33 cellular contexts compared by ENCODE assay signal in genomic region chr6:70246118-70246517, GRCh38. TPM values are rescaled to one million over a fixed set of nuclear protein-coding genes. Genes with fewer than 3 reads are reported as not detected.
"Had no signal": no experiment of that assay in that cellular context is flagged by ENCODE, and none has a peak within 500 bp of the region (broad histone marks: within the 10 kb centered on the region; RNA-seq: fewer than 3 reads in every experiment).

No MANE protein-coding gene starts in this region.

- H3K79me2 ChIP-seq: parathyroid adenoma had no signal

- H3K4me1 ChIP-seq: psoas muscle, spleen had no signal

- H3K4me3 ChIP-seq: psoas muscle, skin epidermis, smooth muscle cell, spleen, stomach, thoracic aorta, thyroid gland, tibial nerve, upper lobe of left lung, vagina had no signal

- H3K27ac Mint-ChIP-seq: naive B cell; naive thymus-derived CD8-positive, alpha-beta T cell; natural killer cell treated with Interleukin-12 subunit alpha and Interleukin-12 subunit beta and Interleukin-15 and Interleukin-18, amount 100 ng/mL, for 72 hours; nephron progenitor cell; progenitor cell of endocrine pancreas; stimulated activated effector memory CD8-positive, alpha-beta T cell treated with anti-CD3 and anti-CD28 coated beads, Interleukin-12 subunit alpha, Interleukin-12 subunit beta, amount 100 ng/mL, for 72 hours; stimulated activated naive B cell treated with anti-CD40 and anti-IgM and Interleukin-4, amounts not matched to agents 10 μg/mL and 1 μg/mL and 100 μg/mL, for 72 hours; stimulated activated naive CD8-positive, alpha-beta T cell treated with anti-CD3 and anti-CD28 coated beads, Interleukin-15, Interleukin-2, amounts not matched to agents 100 ng/mL and 50 ng/mL, for 24 hours had no signal

- DNase-seq: naive B cell; naive thymus-derived CD8-positive, alpha-beta T cell; nephron progenitor cell; nucleus accumbens; psoas muscle; right cardiac atrium; spleen; stimulated activated CD4-positive, alpha-beta T cell treated with anti-CD3 and anti-CD28 coated beads, Interleukin-12 subunit alpha, Interleukin-12 subunit beta, amount 100 ng/mL, for 4 hours; stimulated activated CD4-positive, alpha-beta T cell treated with anti-CD3 and anti-CD28 coated beads, Interleukin-1b, Interleukin-23, amount 100 ng/mL, for 48 hours; stimulated activated CD4-positive, alpha-beta T cell treated with anti-CD3 and anti-CD28 coated beads, Interleukin-4, amount 100 ng/mL, for 24 hours; stimulated activated naive B cell treated with anti-CD40 and anti-IgM and Interleukin-4, amounts not matched to agents 10 μg/mL and 1 μg/mL and 100 μg/mL, for 72 hours; stimulated activated naive CD4-positive, alpha-beta T cell treated with Interleukin-2 at 50 U/mL for 16 hours; stomach; thyroid gland; trophoblast cell; upper lobe of left lung had no signal

- H2AFZ ChIP-seq: parathyroid adenoma had no signal

- H3K4me2 ChIP-seq: smooth muscle cell had no signal

- H3K4me1 Mint-ChIP-seq: naive B cell; naive thymus-derived CD8-positive, alpha-beta T cell; stimulated activated effector memory CD8-positive, alpha-beta T cell treated with anti-CD3 and anti-CD28 coated beads, Interleukin-12 subunit alpha, Interleukin-12 subunit beta, amount 100 ng/mL, for 72 hours; stimulated activated naive B cell treated with anti-CD40 and anti-IgM and Interleukin-4, amounts not matched to agents 10 μg/mL and 1 μg/mL and 100 μg/mL, for 72 hours had no signal

- H3K9ac ChIP-seq: parathyroid adenoma had no signal

- H3K4me3 Mint-ChIP-seq: naive B cell; naive thymus-derived CD8-positive, alpha-beta T cell; natural killer cell treated with Interleukin-12 subunit alpha and Interleukin-12 subunit beta and Interleukin-15 and Interleukin-18, amount 100 ng/mL, for 72 hours; nephron progenitor cell; stimulated activated effector memory CD8-positive, alpha-beta T cell treated with anti-CD3 and anti-CD28 coated beads, Interleukin-12 subunit alpha, Interleukin-12 subunit beta, amount 100 ng/mL, for 72 hours; stimulated activated naive B cell treated with anti-CD40 and anti-IgM and Interleukin-4, amounts not matched to agents 10 μg/mL and 1 μg/mL and 100 μg/mL, for 72 hours; stimulated activated naive CD8-positive, alpha-beta T cell treated with anti-CD3 and anti-CD28 coated beads, Interleukin-15, Interleukin-2, amounts not matched to agents 100 ng/mL and 50 ng/mL, for 24 hours had no signal

- H3K27me3 Mint-ChIP-seq: progenitor cell of endocrine pancreas; stimulated activated naive CD8-positive, alpha-beta T cell treated with anti-CD3 and anti-CD28 coated beads, Interleukin-15, Interleukin-2, amounts not matched to agents 100 ng/mL and 50 ng/mL, for 24 hours had no signal

- H3K36me3 Mint-ChIP-seq: naive B cell; naive thymus-derived CD8-positive, alpha-beta T cell; natural killer cell treated with Interleukin-12 subunit alpha and Interleukin-12 subunit beta and Interleukin-15 and Interleukin-18, amount 100 ng/mL, for 72 hours; stimulated activated effector memory CD8-positive, alpha-beta T cell treated with anti-CD3 and anti-CD28 coated beads, Interleukin-12 subunit alpha, Interleukin-12 subunit beta, amount 100 ng/mL, for 72 hours; stimulated activated naive B cell treated with anti-CD40 and anti-IgM and Interleukin-4, amounts not matched to agents 10 μg/mL and 1 μg/mL and 100 μg/mL, for 72 hours had no signal

- ATAC-seq: naive thymus-derived CD8-positive, alpha-beta T cell; natural killer cell treated with Interleukin-12 subunit alpha and Interleukin-12 subunit beta and Interleukin-15 and Interleukin-18, amount 100 ng/mL, for 72 hours; psoas muscle; right cardiac atrium; sciatic nerve; stimulated activated effector memory CD8-positive, alpha-beta T cell treated with anti-CD3 and anti-CD28 coated beads, Interleukin-12 subunit alpha, Interleukin-12 subunit beta, amount 100 ng/mL, for 72 hours; stimulated activated naive B cell treated with anti-CD40 and anti-IgM and Interleukin-4, amounts not matched to agents 10 μg/mL and 1 μg/mL and 100 μg/mL, for 72 hours had no signal

- FAIRE-seq: urothelium cell line had no signal

- H3K27me3 ChIP-seq: neutrophil, stomach, thyroid gland, tibial nerve, upper lobe of left lung, vagina had no signal

- H3K27ac ChIP-seq: neutrophil, parathyroid adenoma, psoas muscle, skin epidermis, spleen, stomach, thoracic aorta, thyroid gland, tibial nerve, upper lobe of left lung, vagina had no signal

- H3K9me3 ChIP-seq: neutrophil, psoas muscle, spleen, stomach, thoracic aorta, thyroid gland, tibial nerve, upper lobe of left lung, vagina had no signal

- H3K36me3 ChIP-seq: neutrophil, spleen, stomach, thoracic aorta, thyroid gland, tibial nerve, upper lobe of left lung, vagina had no signal

- H3K9me3 Mint-ChIP-seq: natural killer cell treated with Interleukin-12 subunit alpha and Interleukin-12 subunit beta and Interleukin-15 and Interleukin-18, amount 100 ng/mL, for 72 hours; nephron progenitor cell; stimulated activated effector memory CD8-positive, alpha-beta T cell treated with anti-CD3 and anti-CD28 coated beads, Interleukin-12 subunit alpha, Interleukin-12 subunit beta, amount 100 ng/mL, for 72 hours; stimulated activated naive B cell treated with anti-CD40 and anti-IgM and Interleukin-4, amounts not matched to agents 10 μg/mL and 1 μg/mL and 100 μg/mL, for 72 hours; stimulated activated naive CD8-positive, alpha-beta T cell treated with anti-CD3 and anti-CD28 coated beads, Interleukin-15, Interleukin-2, amounts not matched to agents 100 ng/mL and 50 ng/mL, for 24 hours had no signal

RNA-seq across cellular contexts. Expression of gene COL9A1, which starts 56.8 kb away (rescaled TPM):
- total RNA-seq: naive thymus-derived CD8-positive, alpha-beta T cell; natural killer cell treated with Interleukin-12 subunit alpha and Interleukin-12 subunit beta and Interleukin-15 and Interleukin-18, amount 100 ng/mL, for 72 hours; omental fat pad; osteocyte; psoas muscle; renal cortical epithelial cell; smooth muscle cell; spleen; subcutaneous adipose tissue; thoracic aorta had no signal
- polyA plus RNA-seq: naive thymus-derived CD8-positive, alpha-beta T cell; smooth muscle cell had no signal
